ENCODE assay signal across 1 cellular context in the genomic region with DNA sequence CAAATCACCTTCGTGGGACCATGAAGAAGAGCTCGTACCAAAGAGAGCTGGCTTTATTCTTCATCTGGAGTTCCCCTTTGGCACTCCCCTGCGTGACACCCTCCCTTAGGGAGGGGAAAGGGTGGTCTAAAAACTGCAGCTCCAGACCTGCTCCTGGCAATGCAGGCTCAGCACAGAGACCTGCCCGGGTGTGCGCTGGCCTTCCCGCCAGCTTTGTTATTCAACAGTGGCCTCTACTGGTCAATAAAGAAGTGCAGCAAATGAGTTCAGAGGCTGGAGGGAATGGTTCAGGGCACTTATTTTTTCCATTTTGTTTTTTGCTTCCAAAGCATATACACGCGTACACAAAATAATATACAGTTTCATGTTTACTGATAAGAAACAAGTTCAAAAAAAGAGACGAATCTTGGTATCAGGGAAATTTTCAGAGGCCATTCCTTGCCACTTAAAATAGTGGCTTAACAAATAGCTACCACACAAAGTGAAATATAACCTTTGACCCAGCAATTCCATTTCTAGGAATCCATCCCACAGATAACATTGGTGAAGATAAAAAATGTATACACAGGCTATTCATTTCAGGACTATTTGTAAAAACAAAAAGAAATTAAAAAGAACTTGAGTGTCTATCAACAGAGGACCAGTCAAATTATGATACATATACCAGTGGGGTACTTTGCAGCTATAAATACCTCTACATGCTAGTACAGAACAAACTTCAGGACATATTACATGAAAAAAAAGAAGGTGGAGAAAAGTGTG.
A peak's percentile ranks its signal among the peaks of the same experiment; 100 is the strongest.
TF ChIP-seq lines count a peak whose summit lies in the region.

No MANE protein-coding gene starts in this region.

TF ChIP-seq in HepG2, 621 proteins besides CTCF, POLR2A, EP300 and RAD21 (continued from another document):
- no peak for TF ChIP-seq SMARCE1 (IDR thresholded peaks at IDR 0.05; ENCODE audit: borderline replicate concordance)
- TF ChIP-seq, protein P1, sequence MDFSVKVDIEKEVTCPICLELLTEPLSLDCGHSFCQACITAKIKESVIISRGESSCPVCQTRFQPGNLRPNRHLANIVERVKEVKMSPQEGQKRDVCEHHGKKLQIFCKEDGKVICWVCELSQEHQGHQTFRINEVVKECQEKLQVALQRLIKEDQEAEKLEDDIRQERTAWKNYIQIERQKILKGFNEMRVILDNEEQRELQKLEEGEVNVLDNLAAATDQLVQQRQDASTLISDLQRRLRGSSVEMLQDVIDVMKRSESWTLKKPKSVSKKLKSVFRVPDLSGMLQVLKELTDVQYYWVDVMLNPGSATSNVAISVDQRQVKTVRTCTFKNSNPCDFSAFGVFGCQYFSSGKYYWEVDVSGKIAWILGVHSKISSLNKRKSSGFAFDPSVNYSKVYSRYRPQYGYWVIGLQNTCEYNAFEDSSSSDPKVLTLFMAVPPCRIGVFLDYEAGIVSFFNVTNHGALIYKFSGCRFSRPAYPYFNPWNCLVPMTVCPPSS (IDR thresholded peaks at IDR 0.05): no peak
- TF ChIP-seq MTA3 (CRISPR knock-in tag; IDR thresholded peaks at IDR 0.05): no peak
- no peak for TF ChIP-seq PHF8 (CRISPR knock-in tag; IDR thresholded peaks at IDR 0.05)
- TF ChIP-seq ZSCAN22 (CRISPR knock-in tag; IDR thresholded peaks at IDR 0.05): no peak
- no peak for TF ChIP-seq ZNF572 (CRISPR knock-in tag; IDR thresholded peaks at IDR 0.05)
- no peak for TF ChIP-seq SMAD3 (CRISPR knock-in tag; IDR thresholded peaks at IDR 0.05)
- TF ChIP-seq, protein P2, sequence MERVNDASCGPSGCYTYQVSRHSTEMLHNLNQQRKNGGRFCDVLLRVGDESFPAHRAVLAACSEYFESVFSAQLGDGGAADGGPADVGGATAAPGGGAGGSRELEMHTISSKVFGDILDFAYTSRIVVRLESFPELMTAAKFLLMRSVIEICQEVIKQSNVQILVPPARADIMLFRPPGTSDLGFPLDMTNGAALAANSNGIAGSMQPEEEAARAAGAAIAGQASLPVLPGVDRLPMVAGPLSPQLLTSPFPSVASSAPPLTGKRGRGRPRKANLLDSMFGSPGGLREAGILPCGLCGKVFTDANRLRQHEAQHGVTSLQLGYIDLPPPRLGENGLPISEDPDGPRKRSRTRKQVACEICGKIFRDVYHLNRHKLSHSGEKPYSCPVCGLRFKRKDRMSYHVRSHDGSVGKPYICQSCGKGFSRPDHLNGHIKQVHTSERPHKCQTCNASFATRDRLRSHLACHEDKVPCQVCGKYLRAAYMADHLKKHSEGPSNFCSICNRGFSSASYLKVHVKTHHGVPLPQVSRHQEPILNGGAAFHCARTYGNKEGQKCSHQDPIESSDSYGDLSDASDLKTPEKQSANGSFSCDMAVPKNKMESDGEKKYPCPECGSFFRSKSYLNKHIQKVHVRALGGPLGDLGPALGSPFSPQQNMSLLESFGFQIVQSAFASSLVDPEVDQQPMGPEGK (CRISPR knock-in tag; IDR thresholded peaks at IDR 0.05): no peak
- no peak for TF ChIP-seq SIN3B (IDR thresholded peaks at IDR 0.05; ENCODE audit: low read length)
- no peak for TF ChIP-seq KLF13 (CRISPR knock-in tag; IDR thresholded peaks at IDR 0.05)
- no peak for TF ChIP-seq AKAP8 (CRISPR knock-in tag; IDR thresholded peaks at IDR 0.05)
- TF ChIP-seq NFIC (IDR thresholded peaks at IDR 0.05; ENCODE audit: low read length): no peak
- TF ChIP-seq, protein P3, sequence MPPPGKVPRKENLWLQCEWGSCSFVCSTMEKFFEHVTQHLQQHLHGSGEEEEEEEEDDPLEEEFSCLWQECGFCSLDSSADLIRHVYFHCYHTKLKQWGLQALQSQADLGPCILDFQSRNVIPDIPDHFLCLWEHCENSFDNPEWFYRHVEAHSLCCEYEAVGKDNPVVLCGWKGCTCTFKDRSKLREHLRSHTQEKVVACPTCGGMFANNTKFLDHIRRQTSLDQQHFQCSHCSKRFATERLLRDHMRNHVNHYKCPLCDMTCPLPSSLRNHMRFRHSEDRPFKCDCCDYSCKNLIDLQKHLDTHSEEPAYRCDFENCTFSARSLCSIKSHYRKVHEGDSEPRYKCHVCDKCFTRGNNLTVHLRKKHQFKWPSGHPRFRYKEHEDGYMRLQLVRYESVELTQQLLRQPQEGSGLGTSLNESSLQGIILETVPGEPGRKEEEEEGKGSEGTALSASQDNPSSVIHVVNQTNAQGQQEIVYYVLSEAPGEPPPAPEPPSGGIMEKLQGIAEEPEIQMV (CRISPR knock-in tag; IDR thresholded peaks at IDR 0.05; ENCODE audit: low read depth): no peak
- TF ChIP-seq RFXANK (CRISPR knock-in tag; IDR thresholded peaks at IDR 0.05): no peak
- no peak for TF ChIP-seq ZNF382 (CRISPR knock-in tag; IDR thresholded peaks at IDR 0.05; ENCODE audit: borderline replicate concordance)
- TF ChIP-seq ZNF713 (CRISPR knock-in tag; IDR thresholded peaks at IDR 0.05): no peak
- no peak for TF ChIP-seq PHF5A (CRISPR knock-in tag; IDR thresholded peaks at IDR 0.05; ENCODE audit: low read depth, unreplicated experiment)
- TF ChIP-seq ISL2 (CRISPR knock-in tag; IDR thresholded peaks at IDR 0.05): peak; percentile 21; the same call in 1 of the 2 replicates
- TF ChIP-seq IKZF4 (CRISPR knock-in tag; IDR thresholded peaks at IDR 0.05; ENCODE audit: borderline replicate concordance, low read depth, not compliant biosample characterization): no peak
- TF ChIP-seq, protein P4, sequence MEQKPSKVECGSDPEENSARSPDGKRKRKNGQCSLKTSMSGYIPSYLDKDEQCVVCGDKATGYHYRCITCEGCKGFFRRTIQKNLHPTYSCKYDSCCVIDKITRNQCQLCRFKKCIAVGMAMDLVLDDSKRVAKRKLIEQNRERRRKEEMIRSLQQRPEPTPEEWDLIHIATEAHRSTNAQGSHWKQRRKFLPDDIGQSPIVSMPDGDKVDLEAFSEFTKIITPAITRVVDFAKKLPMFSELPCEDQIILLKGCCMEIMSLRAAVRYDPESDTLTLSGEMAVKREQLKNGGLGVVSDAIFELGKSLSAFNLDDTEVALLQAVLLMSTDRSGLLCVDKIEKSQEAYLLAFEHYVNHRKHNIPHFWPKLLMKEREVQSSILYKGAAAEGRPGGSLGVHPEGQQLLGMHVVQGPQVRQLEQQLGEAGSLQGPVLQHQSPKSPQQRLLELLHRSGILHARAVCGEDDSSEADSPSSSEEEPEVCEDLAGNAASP (CRISPR knock-in tag; IDR thresholded peaks at IDR 0.05; ENCODE audit: borderline replicate concordance): 0 out of 2 replicates have a peak, but pooled peaks have one; percentile 34
- TF ChIP-seq KAT7 (CRISPR knock-in tag; IDR thresholded peaks at IDR 0.05; ENCODE audit: borderline replicate concordance): no peak
